Comparison of ENCODE assay signal across 18 cellular contexts in the genomic region with DNA sequence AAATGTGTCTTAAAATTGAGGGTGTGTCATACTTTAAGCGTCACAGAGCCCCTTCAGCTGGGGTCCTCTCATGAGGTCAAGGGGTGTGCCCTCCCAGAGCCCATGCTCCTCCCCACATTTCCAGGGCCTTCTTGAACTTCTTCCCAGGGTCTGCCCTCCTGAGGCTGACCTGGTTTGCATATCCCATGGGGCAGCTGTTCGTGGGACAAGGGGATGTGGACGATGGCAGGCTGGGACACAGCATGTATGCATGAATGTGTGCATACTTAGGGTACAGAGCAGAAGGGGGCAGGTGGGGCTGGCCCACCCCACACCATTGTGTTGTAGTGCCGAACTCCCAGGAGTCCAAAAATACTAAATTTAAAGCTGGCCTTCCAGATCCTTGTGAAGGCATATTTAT. TPM values are rescaled to one million over a fixed set of nuclear protein-coding genes. Genes with fewer than 3 reads are reported as not detected.
A peak's percentile ranks its signal among the peaks of the same experiment; 100 is the strongest.
DNase-seq lines count a peak whose midpoint lies in the region; ATAC-seq, FAIRE-seq and TF ChIP-seq lines count a peak whose summit lies in the region.
"Had no signal": no experiment of that assay in that cellular context is flagged by ENCODE, and none has a peak within 500 bp of the region (broad histone marks: within the 10 kb centered on the region; RNA-seq: fewer than 3 reads in every experiment).

No MANE protein-coding gene starts in this region.

- TF ChIP-seq EP300 in HepG2 (IDR thresholded peaks at IDR 0.05; ENCODE audit: low read depth in 2 of 2, low read length in 2 of 2) (no peak), HepG2 (CRISPR knock-in tag; IDR thresholded peaks at IDR 0.05; ENCODE audit: borderline replicate concordance) (no peak)

- ATAC-seq in Right ventricle myocardium superior (ENCODE audit: poor library complexity): no peak
- ATAC-seq in HepG2: no peak

- H3K36me3 ChIP-seq in right atrium auricular region (no peaks in the 10 kb centered on the region), HepG2 (replicated peaks in 1 of 2; ENCODE audit: control insufficient read depth in 1 of 2, insufficient read depth in 2 of 2, low read length in 2 of 2) (no peaks in the 10 kb centered on the region)
- H3K36me3 ChIP-seq: SJCRH30 had no signal

- 51% methylated on average over 3 of the region's 4 CpGs for WGBS in HepG2 (ENCODE audit: low lambda C conversion rate)

- H3K27ac Mint-ChIP-seq in type B pancreatic cell: peak overlapping the region; percentile 97
- no peak overlapping the region for H3K27ac Mint-ChIP-seq in activated naive CD4-positive, alpha-beta T cell treated with anti-CD3 and anti-CD28 coated beads for 36 hours

- H3K79me2 ChIP-seq in HepG2 (ENCODE audit: insufficient read depth, low read length): no peaks in the 10 kb centered on the region

- H4K20me1 ChIP-seq in HepG2 (ENCODE audit: insufficient read depth, low read length): no peaks in the 10 kb centered on the region

- H3K4me3 Mint-ChIP-seq in type B pancreatic cell: no peak overlapping the region
- H3K4me3 Mint-ChIP-seq in activated naive CD4-positive, alpha-beta T cell treated with anti-CD3 and anti-CD28 coated beads for 36 hours: no peak overlapping the region

- no peak overlapping the region for H2AFZ ChIP-seq in HepG2 (ENCODE audit: low read length)

- no peak overlapping the region for H3K4me3 ChIP-seq in right atrium auricular region
- H3K4me3 ChIP-seq in HepG2 (replicated peaks in 1 of 3; ENCODE audit: insufficient read depth in 1 of 3, low read depth in 2 of 3, low read length in 3 of 3): no peak overlapping the region
- H3K4me3 ChIP-seq: SJCRH30 had no signal

- DNase-seq in Right ventricle myocardium superior: peak; percentile 10
- no peak for DNase-seq in right atrium auricular region (ENCODE audit: low spot score)
- DNase-seq in RWPE1 (ENCODE audit: low spot score): no peak
- DNase-seq in HepG2 (ENCODE audit: low spot score): no peak
- no peak for DNase-seq in type B pancreatic cell (ENCODE audit: extremely low spot score, unreplicated experiment)
- DNase-seq in activated naive CD4-positive, alpha-beta T cell treated with anti-CD3 and anti-CD28 coated beads for 36 hours: no peak
- no peak for DNase-seq in GOT3 (lab: John Stamatoyannopoulos, UW)
- DNase-seq: AML-193, EL, GF-D8, Karpas-422, MV-4-11, NCI-H1105 treated with DMSO at 0.1 percent for 48 hours, NCI-H2029 treated with DMSO at 0.1 percent for 48 hours, NCI-H226, NCI-H748 treated with DMSO at 0.1 percent for 48 hours, SJCRH30 had no signal

- CTCF ChIA-PET in RWPE1 (lab: Yijun Ruan, JAX) (interaction anchor here (0.9 to 4.8 kb wide), 6 partner anchors 26 to 193 kb away, joined by 3 to 23 read pairs (median 4); a partner anchor contains a TSS), HepG2 (lab: Yijun Ruan, JAX; ENCODE audit: low intra/inter-chr PET ratio, low total read pairs) (no interaction called here)
- CTCF ChIA-PET in activated naive CD4-positive, alpha-beta T cell treated with anti-CD3 and anti-CD28 coated beads for 36 hours (lab: Charles Lee): interaction anchor here (1.6 kb wide), 1 partner anchor 14 kb away, joined by 4 read pairs; no protein-coding TSS in a partner anchor

- no peak for FAIRE-seq in HepG2 (lab: Jason Lieb, UNC)
- FAIRE-seq: GM19239 had no signal

- no peak overlapping the region for H3K9ac ChIP-seq in HepG2 (ENCODE audit: insufficient read depth, low read depth, low read length)

- no peaks in the 10 kb centered on the region for H3K9me3 Mint-ChIP-seq in type B pancreatic cell
- no peaks in the 10 kb centered on the region for H3K9me3 Mint-ChIP-seq in activated naive CD4-positive, alpha-beta T cell treated with anti-CD3 and anti-CD28 coated beads for 36 hours

- TF ChIP-seq CTCF in right atrium auricular region (IDR thresholded peaks at IDR 0.05): no peak
- TF ChIP-seq CTCF in RWPE1 (conservative IDR thresholded peaks at IDR 0.05; ENCODE audit: low read depth): no peak
- TF ChIP-seq CTCF in HepG2 (CRISPR knock-in tag; IDR thresholded peaks at IDR 0.05): no peak
- no peak for TF ChIP-seq CTCF in type B pancreatic cell (conservative IDR thresholded peaks at IDR 0.05)

- intact Hi-C loops in Right ventricle myocardium superior (cut with DNase I): no loop called here
- intact Hi-C loops in HepG2 (cut with micrococcal nuclease; ENCODE audit: unreplicated experiment): no loop called here
- intact Hi-C loops in activated naive CD4-positive, alpha-beta T cell treated with anti-CD3 and anti-CD28 coated beads for 36 hours (cut with micrococcal nuclease): no loop called here

- peaks cover 0 to 41% of the 10 kb centered on the region in 2 donors for H3K4me1 ChIP-seq in right atrium auricular region
- peaks cover 72% of the 10 kb centered on the region for H3K4me1 ChIP-seq in HepG2 (ENCODE audit: insufficient read depth, low read length)

- H3K4me2 ChIP-seq in HepG2 (ENCODE audit: low read depth, low read length): no peak overlapping the region

- POLR2A ChIA-PET in RWPE1 (lab: Yijun Ruan, JAX; ENCODE audit: low non-redundant PET): no interaction called here
- POLR2A ChIA-PET in HepG2 (lab: Yijun Ruan, JAX): no interaction called here

- in situ Hi-C loops in HepG2 (cut with HindIII; ENCODE audit: extremely low pct_ligation_motif_present, low pct_unique_long_range_greater_than_20kb): loop anchor here (5.0 kb wide), 1 partner anchor 250 kb away; no protein-coding TSS in a partner anchor

- H3K9me3 ChIP-seq in right atrium auricular region (no peaks in the 10 kb centered on the region), HepG2 (ENCODE audit: low read length) (no peaks in the 10 kb centered on the region)
- H3K9me3 ChIP-seq: SJCRH30 had no signal

- no peaks in the 10 kb centered on the region for H3K36me3 Mint-ChIP-seq in type B pancreatic cell
- no peaks in the 10 kb centered on the region for H3K36me3 Mint-ChIP-seq in activated naive CD4-positive, alpha-beta T cell treated with anti-CD3 and anti-CD28 coated beads for 36 hours (ENCODE audit: low read depth)

- no peak overlapping the region for H3K27ac ChIP-seq in right atrium auricular region
- H3K27ac ChIP-seq in RWPE1: peak overlapping the region; percentile 47; the same call in 1 of the 2 replicates
- no peak overlapping the region for H3K27ac ChIP-seq in HepG2 (ENCODE audit: extremely low read length, insufficient read depth, low read length)
- H3K27ac ChIP-seq: SJCRH30 had no signal

- TF ChIP-seq RAD21 in HepG2 (CRISPR knock-in tag; IDR thresholded peaks at IDR 0.05): no peak

- H3K4me1 Mint-ChIP-seq in type B pancreatic cell (ENCODE audit: unreplicated experiment): peaks cover 39% of the 10 kb centered on the region
- H3K4me1 Mint-ChIP-seq in activated naive CD4-positive, alpha-beta T cell treated with anti-CD3 and anti-CD28 coated beads for 36 hours (ENCODE audit: low read depth): peaks cover 11% of the 10 kb centered on the region

- BruUV-seq in HepG2 (replicated peaks; lab: Mats Ljungman, UMichigan): no TSS peak

- H3K27me3 ChIP-seq in right atrium auricular region: no peaks in the 10 kb centered on the region
- H3K27me3 ChIP-seq in HepG2 (ENCODE audit: control insufficient read depth in 1 of 2, insufficient read depth in 2 of 2, low read length in 2 of 2): peaks cover 2 to 28% of the 10 kb centered on the region in 2 experiments; a peak in 3 of 5 replicates
- H3K27me3 ChIP-seq: SJCRH30 had no signal

- no peak for TF ChIP-seq POLR2A in HepG2 (IDR thresholded peaks at IDR 0.05; ENCODE audit: insufficient read depth in 1 of 2, low read depth in 2 of 2, low read length in 2 of 2)

- H3K27me3 Mint-ChIP-seq in type B pancreatic cell: no peaks in the 10 kb centered on the region
- no peaks in the 10 kb centered on the region for H3K27me3 Mint-ChIP-seq in activated naive CD4-positive, alpha-beta T cell treated with anti-CD3 and anti-CD28 coated beads for 36 hours (ENCODE audit: low read depth)

TF ChIP-seq in HepG2, 621 proteins besides CTCF, POLR2A, EP300 and RAD21 (continues in another document):
- TF ChIP-seq GATAD2A (CRISPR knock-in tag; IDR thresholded peaks at IDR 0.05): no peak

RNA-seq across cellular contexts. Expression of a gene that starts 46.2 kb away (rescaled TPM):
- 6.1 TPM for total RNA-seq in Right ventricle myocardium superior
- 1 to 10 TPM; 4.0 to 6.1 TPM for total RNA-seq in right atrium auricular region
- 27.7 and 34.0 TPM in 2 replicates for total RNA-seq in HepG2 (2016; rRNA removed; fragmentation: Illumina TruSeq; extraction: Trizol)
- total RNA-seq in HepG2 (2016; cell fraction: cytosol; rRNA removed; fragmentation: Illumina TruSeq; extraction: Trizol; ENCODE audit: low read depth): 6.1 and 6.8 TPM in 2 replicates
- total RNA-seq in HepG2 (2016; cell fraction: insoluble cytoplasmic fraction; rRNA removed; fragmentation: Illumina TruSeq; extraction: Trizol): 26.3 and 35.7 TPM in 2 replicates
- total RNA-seq in HepG2 (2016; cell fraction: membrane; rRNA removed; fragmentation: Illumina TruSeq; extraction: Trizol): 10.3 and 12.6 TPM in 2 replicates
- 33.1 and 35.1 TPM in 2 replicates for total RNA-seq in HepG2 (2016; cell fraction: nucleus; rRNA removed; fragmentation: Illumina TruSeq; extraction: Trizol)
- 10.7 and 13.3 TPM in 2 replicates for polyA plus RNA-seq in HepG2 (2011; rRNA removed)
- polyA plus RNA-seq in HepG2 (2011; cell fraction: cytosol; rRNA removed): 4.8 and 6.4 TPM in 2 replicates
- 6.6 and 9.5 TPM in 2 replicates for polyA plus RNA-seq in HepG2 (2011; cell fraction: nucleus; rRNA removed)
- 8.9 and 14.8 TPM in 2 replicates for polyA plus RNA-seq in HepG2 (2012)
- polyA plus RNA-seq in HepG2 (2016; cell fraction: cytosol; fragmentation: Illumina TruSeq; extraction: Trizol; ENCODE audit: low read depth): 3.0 and 3.3 TPM in 2 replicates
- 30.6 and 33.2 TPM in 2 replicates for polyA plus RNA-seq in HepG2 (2016; cell fraction: insoluble cytoplasmic fraction; fragmentation: Illumina TruSeq; extraction: Trizol; ENCODE audit: low read depth)
- polyA plus RNA-seq in HepG2 (2016; cell fraction: membrane; fragmentation: Illumina TruSeq; extraction: Trizol; ENCODE audit: low read depth): 4.6 and 6.3 TPM in 2 replicates
- polyA plus RNA-seq in HepG2 (2016; cell fraction: nucleus; fragmentation: Illumina TruSeq; extraction: Trizol; ENCODE audit: insufficient read depth, low read depth): 20.1 and 24.0 TPM in 2 replicates
- polyA minus RNA-seq in HepG2 (2011; rRNA and poly(A)+ RNA removed; ENCODE audit: low replicate concordance): 9.4 and 16.3 TPM in 2 replicates
- polyA minus RNA-seq in HepG2 (2011; cell fraction: cytosol; rRNA and poly(A)+ RNA removed): 14.0 and 16.2 TPM in 2 replicates
- polyA minus RNA-seq in HepG2 (2011; cell fraction: nucleus; rRNA and poly(A)+ RNA removed): 90.8 and 101 TPM in 2 replicates
- total RNA-seq in type B pancreatic cell (ENCODE audit: low replicate concordance): 26.3 and 34.1 TPM in 2 replicates
- total RNA-seq in activated naive CD4-positive, alpha-beta T cell treated with anti-CD3 and anti-CD28 coated beads for 36 hours: 10 to 100 TPM; 24.8 to 25.7 TPM
